Comparison of ENCODE assay signal across 18 cellular contexts in genomic region chr2:225288986-225289385, GRCh38.
"Had no signal": no experiment of that assay in that cellular context is flagged by ENCODE, and none has a peak within 500 bp of the region (broad histone marks: within the 10 kb centered on the region; RNA-seq: fewer than 3 reads in every experiment).

No MANE protein-coding gene starts in this region.

- H3K4me1 ChIP-seq: breast epithelium, right atrium auricular region, tibial nerve, vagina had no signal

- DNase-seq: activated CD4-positive, alpha-beta memory T cell treated with anti-CD3 and anti-CD28 coated beads for 36 hours; activated CD4-positive, alpha-beta T cell treated with anti-CD3 and anti-CD28 coated beads for 36 hours; activated CD8-positive, alpha-beta memory T cell treated with anti-CD3 and anti-CD28 coated beads, Interleukin-2, amount 10 ng/mL, durations not matched to agents 7 days and 5 days; activated naive CD4-positive, alpha-beta T cell treated with anti-CD3 and anti-CD28 coated beads for 36 hours; activated T-cell treated with anti-CD3 and anti-CD28 coated beads, Interleukin-2, amount 50 U/mL, for 1 hour; anterior cingulate cortex; cerebellar nuclear complex; effector memory CD4-positive, alpha-beta T cell; midbrain; nucleus accumbens; stimulated activated CD4-positive, alpha-beta T cell treated with anti-CD3 and anti-CD28 coated beads, Interleukin-2, amount 100 ng/mL, for 24 hours had no signal

- FAIRE-seq: keratinocyte had no signal

- H3K9me3 ChIP-seq: breast epithelium, right atrium auricular region, vagina had no signal

- H3K4me3 ChIP-seq: breast epithelium, right atrium auricular region, tibial nerve, vagina had no signal

- H3K27me3 ChIP-seq: breast epithelium, right atrium auricular region, tibial nerve, vagina had no signal

- ATAC-seq: activated CD4-positive, alpha-beta T cell treated with anti-CD3 and anti-CD28 coated beads for 36 hours; activated CD8-positive, alpha-beta memory T cell treated with anti-CD3 and anti-CD28 coated beads, Interleukin-2, amount 10 ng/mL, durations not matched to agents 7 days and 5 days; left lobe of liver; WTC11 had no signal

- H3K36me3 ChIP-seq: breast epithelium, right atrium auricular region, tibial nerve, vagina had no signal

- H3K27ac ChIP-seq: breast epithelium, right atrium auricular region, tibial nerve, vagina had no signal
